In the genomic region with DNA sequence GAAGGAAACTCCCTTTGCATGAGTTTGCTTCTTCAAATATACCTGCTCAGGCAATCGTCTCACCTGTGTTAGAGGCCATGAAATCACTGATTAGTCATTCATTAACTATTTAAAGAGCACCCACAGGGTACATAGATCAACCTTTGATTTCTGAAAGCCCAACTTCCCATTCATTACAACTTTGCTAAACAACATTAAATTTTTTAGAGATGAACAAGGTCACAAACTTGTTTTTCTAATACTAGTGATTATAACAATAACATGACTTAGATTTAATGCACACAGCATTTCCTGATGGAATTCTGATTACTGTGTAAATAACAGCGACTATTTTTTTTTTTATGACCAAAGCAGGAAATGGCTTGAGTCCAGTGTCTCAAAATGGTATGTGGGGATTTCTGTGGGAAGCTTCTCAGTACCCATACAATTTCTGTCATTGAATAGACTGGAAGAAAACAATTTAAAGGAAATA, we compare ENCODE assay signal across 15 cellular contexts. TPM values are rescaled to one million over a fixed set of nuclear protein-coding genes. Genes with fewer than 3 reads are reported as not detected.
A peak's percentile ranks its signal among the peaks of the same experiment; 100 is the strongest.
DNase-seq lines count a peak whose midpoint lies in the region; ATAC-seq and TF ChIP-seq lines count a peak whose summit lies in the region.
"Had no signal": no experiment of that assay in that cellular context is flagged by ENCODE, and none has a peak within 500 bp of the region (broad histone marks: within the 10 kb centered on the region; RNA-seq: fewer than 3 reads in every experiment).

No MANE protein-coding gene starts in this region.

- H3K27ac ChIP-seq in OCI-LY7 (ENCODE audit: low read depth, low read length, poor library complexity, severe bottlenecking) (no peak overlapping the region), A673 (ENCODE audit: low read depth, low read length, poor library complexity, severe bottlenecking) (no peak overlapping the region)
- H3K27ac ChIP-seq: testis had no signal

- H3K4me3 ChIP-seq in OCI-LY7 (ENCODE audit: low read depth, low read length, poor library complexity, severe bottlenecking) (no peak overlapping the region), fibroblast of pulmonary artery (replicated peaks; ENCODE audit: low read depth, low read length) (no peak overlapping the region), A673 (ENCODE audit: low read depth, low read length, poor library complexity, severe bottlenecking) (no peak overlapping the region)
- H3K4me3 ChIP-seq: MG63, testis had no signal

- no peaks in the 10 kb centered on the region for H4K20me1 ChIP-seq in OCI-LY7 (ENCODE audit: insufficient read depth, low read length)

- BruUV-seq in OCI-LY7 (replicated peaks; lab: Mats Ljungman, UMichigan): no TSS peak
- no TSS peak for BruUV-seq in A673 (replicated peaks; lab: Mats Ljungman, UMichigan)

- H3K4me2 ChIP-seq in OCI-LY7 (ENCODE audit: low read length): no peak overlapping the region

- H3K9me3 ChIP-seq in OCI-LY7 (ENCODE audit: low read length) (no peaks in the 10 kb centered on the region), A673 (ENCODE audit: low read depth, low read length, poor library complexity, severe bottlenecking) (no peaks in the 10 kb centered on the region)
- H3K9me3 ChIP-seq: MG63, testis had no signal

- no peak for TF ChIP-seq CTCF in OCI-LY7 (conservative IDR thresholded peaks at IDR 0.05; ENCODE audit: low read length)
- TF ChIP-seq CTCF in fibroblast of pulmonary artery (IDR thresholded peaks at IDR 0.05; ENCODE audit: low read length, missing control alignments): no peak
- no peak for TF ChIP-seq CTCF in A673 (conservative IDR thresholded peaks at IDR 0.05; ENCODE audit: low read depth, low read length)

- H3K27me3 ChIP-seq in A673 (replicated peaks; ENCODE audit: insufficient read depth, low read depth, low read length, poor library complexity): no peaks in the 10 kb centered on the region
- H3K27me3 ChIP-seq: MG63, testis had no signal

- peak overlapping the region; percentile 82 for H2AFZ ChIP-seq in OCI-LY7 (ENCODE audit: low read length)

- intact Hi-C loops in OCI-LY7 (cut with micrococcal nuclease; ENCODE audit: unreplicated experiment): no loop called here
- intact Hi-C loops in A673 (cut with micrococcal nuclease; ENCODE audit: unreplicated experiment): no loop called here
- intact Hi-C loops in sciatic nerve (cut with DNase I): no loop called here

- no peaks in the 10 kb centered on the region for H3K36me3 ChIP-seq in OCI-LY7 (ENCODE audit: insufficient read depth, low read length)
- H3K36me3 ChIP-seq in A673 (ENCODE audit: insufficient read depth, low read length, poor library complexity, severe bottlenecking): no peaks in the 10 kb centered on the region
- H3K36me3 ChIP-seq: MG63 had no signal

- peaks cover 6% of the 10 kb centered on the region; the same call in 1 of the 2 replicates for H3K79me2 ChIP-seq in OCI-LY7 (ENCODE audit: insufficient read depth, low read depth, low read length)

- CTCF ChIA-PET in OCI-LY7 (lab: Charles Lee; ENCODE audit: unreplicated experiment) (no interaction called here), A673 (lab: Charles Lee) (no interaction called here)

- POLR2A ChIA-PET in OCI-LY7 (lab: Charles Lee): interaction anchor here (1.5 kb wide), 1 partner anchor 9 kb away, joined by 3 read pairs; no protein-coding TSS in a partner anchor
- POLR2A ChIA-PET in A673 (lab: Charles Lee; ENCODE audit: low non-redundant PET): no interaction called here

- no peak for ATAC-seq in HG02623 (IDR thresholded peaks at IDR 0.05; ENCODE audit: unreplicated experiment)
- no peak for ATAC-seq in sciatic nerve
- ATAC-seq: T-cell had no signal

- no peaks in the 10 kb centered on the region for H3K9me2 ChIP-seq in OCI-LY7 (ENCODE audit: insufficient read depth, low read length)

- peak; percentile 51 for DNase-seq in EH (ENCODE audit: low read depth)
- no peak for DNase-seq in OCI-LY7 (ENCODE audit: low spot score)
- DNase-seq in fibroblast of pulmonary artery (ENCODE audit: low read depth): peak; percentile 66
- peak; percentile 83 for DNase-seq in renal cortical epithelial cell (ENCODE audit: low read depth)
- no peak for DNase-seq in stimulated activated naive CD4-positive, alpha-beta T cell (lab: John Stamatoyannopoulos, UW)
- DNase-seq in A673 (ENCODE audit: low spot score): no peak
- no peak for DNase-seq in sciatic nerve (ENCODE audit: low spot score)
- DNase-seq: activated CD4-positive, alpha-beta T cell treated with anti-CD3 and anti-CD28 coated beads, Interleukin-2, amount 50 U/mL, for 48 hours; CD8-positive, alpha-beta memory T cell; MG63; NCI-H510A treated with DMSO at 0.1 percent for 48 hours; stimulated activated CD4-positive, alpha-beta T cell treated with anti-CD3 and anti-CD28 coated beads, Interleukin-4, amount 100 ng/mL, for 4 hours; T-cell; testis had no signal

- H3K4me1 ChIP-seq in OCI-LY7 (ENCODE audit: insufficient read depth, low read length, poor library complexity, severe bottlenecking) (peaks cover 15% of the 10 kb centered on the region), A673 (ENCODE audit: insufficient read depth, low read length, poor library complexity, severe bottlenecking) (peaks cover 10% of the 10 kb centered on the region)
- H3K4me1 ChIP-seq: testis had no signal

RNA-seq across cellular contexts. Expression of gene ERO1A, which starts 5.4 kb away (rescaled TPM):
- total RNA-seq in OCI-LY7 (2014; rRNA removed; shearing (Covaris generic)): 35.2 and 43.7 TPM in 2 replicates
- total RNA-seq in OCI-LY7 (2022) (63.6 and 71.5 TPM in 2 replicates), renal cortical epithelial cell (104 and 154 TPM in 2 replicates), A673 (2021) (45.9 and 52.1 TPM in 2 replicates), sciatic nerve (42.5 TPM)

RNA-seq across cellular contexts. Expression of gene PSMC6, which starts 6.3 kb away (rescaled TPM):
- 82.8 and 85.4 TPM in 2 replicates for total RNA-seq in OCI-LY7 (2014; rRNA removed; shearing (Covaris generic))
- total RNA-seq in OCI-LY7 (2022): 86.3 and 98.3 TPM in 2 replicates
- 141 and 145 TPM in 2 replicates for total RNA-seq in renal cortical epithelial cell
- 177 and 190 TPM in 2 replicates for total RNA-seq in A673 (2021)
- total RNA-seq in sciatic nerve: 79.1 TPM

RNA-seq across cellular contexts. Expression of gene STYX, which starts 29.2 kb away (rescaled TPM):
- 4.7 and 7.6 TPM in 2 replicates for total RNA-seq in OCI-LY7 (2014; rRNA removed; shearing (Covaris generic))
- 12.5 and 15.9 TPM in 2 replicates for total RNA-seq in OCI-LY7 (2022)
- total RNA-seq in renal cortical epithelial cell: 22.3 and 23.8 TPM in 2 replicates
- total RNA-seq in A673 (2021): 8.7 and 9.4 TPM in 2 replicates
- total RNA-seq in sciatic nerve: 11.3 TPM

Comparison
In these comparisons a context has a peak if more than half of its experiments do, and no peak if none do; other contexts are left out.
1. DNase-seq: peak in EH (single experiment), fibroblast of pulmonary artery (single experiment) and renal cortical epithelial cell (single experiment); none in OCI-LY7 (single experiment), stimulated activated naive CD4-positive, alpha-beta T cell (0 of 6), A673 (single experiment) and sciatic nerve (single experiment).